ENCODE assay signal across 8 cellular contexts in the genomic region with DNA sequence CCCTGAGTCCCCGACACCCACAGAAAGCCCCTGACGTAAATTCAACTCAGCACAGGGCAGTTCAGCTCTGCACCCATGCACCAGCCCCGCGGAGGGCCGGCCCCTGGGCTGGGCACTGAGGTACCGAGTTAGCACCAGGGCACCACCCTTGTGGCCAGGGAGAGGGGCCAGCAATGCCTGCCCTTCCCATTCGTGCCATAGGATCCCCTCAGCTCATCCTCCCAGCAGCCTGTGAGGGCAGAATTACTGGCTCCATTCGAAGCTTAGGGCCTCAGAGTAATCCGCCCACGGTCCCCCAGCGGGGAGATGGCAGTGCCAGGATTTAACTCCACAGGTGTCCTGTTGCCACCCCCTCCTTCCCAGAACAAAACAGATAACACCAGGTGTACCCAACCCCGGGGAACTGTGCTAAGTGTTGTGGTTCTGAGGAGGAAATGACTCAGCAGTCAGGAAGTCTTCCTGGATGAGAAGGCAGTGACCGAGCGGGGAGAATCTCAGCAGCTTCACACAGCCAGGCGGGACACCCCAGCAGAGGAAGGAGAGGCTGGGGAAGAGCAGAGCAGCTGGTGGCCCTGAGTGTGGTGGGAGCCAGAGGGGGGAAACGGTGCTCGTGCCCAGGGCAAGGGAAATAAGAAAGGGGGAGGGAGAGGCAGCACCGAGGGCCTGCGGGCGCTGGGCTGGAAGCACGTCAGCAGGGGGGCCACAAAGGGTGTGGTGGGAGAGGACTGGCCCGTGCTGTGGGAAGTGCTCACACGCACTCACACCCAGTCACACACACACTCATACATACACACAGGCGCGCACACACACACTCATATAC. TPM values are rescaled to one million over a fixed set of nuclear protein-coding genes. Genes with fewer than 3 reads are reported as not detected.
A peak's percentile ranks its signal among the peaks of the same experiment; 100 is the strongest.
DNase-seq lines count a peak whose midpoint lies in the region; ATAC-seq, FAIRE-seq and TF ChIP-seq lines count a peak whose summit lies in the region.

No MANE protein-coding gene starts in this region.

- H3K9me3 ChIP-seq in pancreas, result no peaks in the 10 kb centered on the region

- DNase-seq in NK-92 treated with Interleukin-12 subunit alpha and Interleukin-12 subunit beta, amount 100 ng/mL, for 24 hours (lab: John Stamatoyannopoulos, UW), result peak; percentile 47
- no peak for DNase-seq in NK-92 (lab: John Stamatoyannopoulos, UW; ENCODE audit: unreplicated experiment)
- DNase-seq in NCI-H2196 (lab: John Stamatoyannopoulos, UW; ENCODE audit: unreplicated experiment), result peak; percentile 65
- peak; percentile 23 for DNase-seq in activated T-cell treated with anti-CD3 and anti-CD28 coated beads for 24 hours (ENCODE audit: low read depth)
- DNase-seq in fibroblast of the conjunctiva (ENCODE audit: low read depth), result peak; percentile 46
- DNase-seq in pancreas, result peak in 3 of 6 donors; percentile 20 to 45 (median 31)
- DNase-seq in OCI-M2 (lab: John Stamatoyannopoulos, UW; ENCODE audit: unreplicated experiment), result no peak

- peak; percentile 74 for ATAC-seq in HG03066 (IDR thresholded peaks at IDR 0.05; ENCODE audit: low read depth, unreplicated experiment)
- ATAC-seq in pancreas, result peak; percentile 47 to 85 (median 70)

- no peaks in the 10 kb centered on the region for H3K27me3 ChIP-seq in pancreas

- no peak for FAIRE-seq in pancreas (lab: Jason Lieb, UNC)

- no peak overlapping the region for H3K4me3 ChIP-seq in pancreas

- H3K36me3 ChIP-seq in pancreas, result no peaks in the 10 kb centered on the region

- peaks cover 3 to 22% (median 4%) of the 10 kb centered on the region in 3 donors for H3K4me1 ChIP-seq in pancreas

- intact Hi-C loops in pancreas (cut with DNase I), result no loop called here

- peak overlapping the region in 2 of 4 donors; percentile 30 to 38 for H3K27ac ChIP-seq in pancreas

- 37 to 44% methylated on average over 25 of the region's 25 CpGs for WGBS in pancreas, 2 donors

- TF ChIP-seq CTCF in pancreas (IDR thresholded peaks at IDR 0.05), result no peak

RNA-seq across cellular contexts. Expression of gene CHST15, which starts 59.6 kb away (rescaled TPM):
- total RNA-seq in pancreas, result 10 to 100 TPM in 5 of 6 donors, 1 to 10 TPM in 1; 9.4 to 17.3 (median 14.0) TPM
- polyA plus RNA-seq in pancreas, result 10 to 100 TPM in 1 of 2 donors, 1 to 10 TPM in 1; 4.8 to 12.4 TPM

Comparison
In these comparisons a context has a peak if more than half of its experiments do, and no peak if none do; other contexts are left out.
1. DNase-seq: peak in NK-92 treated with Interleukin-12 subunit alpha and Interleukin-12 subunit beta, amount 100 ng/mL, for 24 hours (single experiment), NCI-H2196 (single experiment), activated T-cell treated with anti-CD3 and anti-CD28 coated beads for 24 hours (single experiment) and fibroblast of the conjunctiva (single experiment); none in NK-92 (single experiment) and OCI-M2 (single experiment).